Comparison of ENCODE assay signal across 15 cellular contexts in genomic region chr10:80182986-80183385, GRCh38. TPM values are rescaled to one million over a fixed set of nuclear protein-coding genes. Genes with fewer than 3 reads are reported as not detected.
"Had no signal": no experiment of that assay in that cellular context is flagged by ENCODE, and none has a peak within 500 bp of the region (broad histone marks: within the 10 kb centered on the region; RNA-seq: fewer than 3 reads in every experiment).

No MANE protein-coding gene starts in this region.

- FAIRE-seq: islet of Langerhans, pancreas had no signal

- H3K9me3 ChIP-seq: adrenal gland, esophagus squamous epithelium, pancreas, SK-N-SH, tibial artery, vagina had no signal

- H3K4me3 Mint-ChIP-seq: activated B cell treated with CpG ODN at 0.5 μM for 24 hours; activated CD4-positive, alpha-beta T cell treated with anti-CD3 and anti-CD28 coated beads, Interleukin-2, amount 10 ng/mL, durations not matched to agents 7 days and 5 days; activated naive CD4-positive, alpha-beta T cell treated with anti-CD3 and anti-CD28 coated beads, Interleukin-2, amount 10 ng/mL, durations not matched to agents 7 days and 5 days; neural progenitor cell had no signal

- ATAC-seq: pancreas had no signal

- H3K27me3 ChIP-seq: adrenal gland, esophagus squamous epithelium, neural progenitor cell, pancreas, tibial artery, vagina had no signal

- H3K27ac ChIP-seq: adrenal gland, esophagus squamous epithelium, neural progenitor cell, pancreas, vagina had no signal

- H3K4me3 ChIP-seq: adrenal gland, esophagus squamous epithelium, neural progenitor cell, pancreas, tibial artery, vagina had no signal

- H3K36me3 Mint-ChIP-seq: neural progenitor cell had no signal

- H3K9ac ChIP-seq: neural progenitor cell, SK-N-SH had no signal

- H2AFZ ChIP-seq: neural progenitor cell had no signal

- H3K4me1 ChIP-seq: neural progenitor cell had no signal

- H3K27ac Mint-ChIP-seq: activated B cell treated with CpG ODN at 0.5 μM for 24 hours; activated CD4-positive, alpha-beta T cell treated with anti-CD3 and anti-CD28 coated beads, Interleukin-2, amount 10 ng/mL, durations not matched to agents 7 days and 5 days; activated naive CD4-positive, alpha-beta T cell treated with anti-CD3 and anti-CD28 coated beads, Interleukin-2, amount 10 ng/mL, durations not matched to agents 7 days and 5 days; neural progenitor cell had no signal

- H3K36me3 ChIP-seq: adrenal gland, neural progenitor cell, pancreas, tibial artery had no signal

- DNase-seq: activated B cell treated with CpG ODN at 0.5 μM for 24 hours; activated CD4-positive, alpha-beta T cell treated with anti-CD3 and anti-CD28 coated beads, Interleukin-2, amount 10 ng/mL, durations not matched to agents 7 days and 5 days; activated naive CD4-positive, alpha-beta T cell treated with anti-CD3 and anti-CD28 coated beads, Interleukin-2, amount 10 ng/mL, durations not matched to agents 7 days and 5 days; adrenal gland; esophagus squamous epithelium; foreskin fibroblast; mesendoderm; pancreas; SK-N-SH; stimulated activated CD4-positive, alpha-beta T cell treated with anti-CD3 and anti-CD28 coated beads, Interleukin-15, amount 100 ng/mL, for 24 hours had no signal

- H3K27me3 Mint-ChIP-seq: activated B cell treated with CpG ODN at 0.5 μM for 24 hours; activated CD4-positive, alpha-beta T cell treated with anti-CD3 and anti-CD28 coated beads, Interleukin-2, amount 10 ng/mL, durations not matched to agents 7 days and 5 days; activated naive CD4-positive, alpha-beta T cell treated with anti-CD3 and anti-CD28 coated beads, Interleukin-2, amount 10 ng/mL, durations not matched to agents 7 days and 5 days had no signal

- H3K9me3 Mint-ChIP-seq: activated B cell treated with CpG ODN at 0.5 μM for 24 hours; activated CD4-positive, alpha-beta T cell treated with anti-CD3 and anti-CD28 coated beads, Interleukin-2, amount 10 ng/mL, durations not matched to agents 7 days and 5 days; activated naive CD4-positive, alpha-beta T cell treated with anti-CD3 and anti-CD28 coated beads, Interleukin-2, amount 10 ng/mL, durations not matched to agents 7 days and 5 days; neural progenitor cell had no signal

- H3K4me2 ChIP-seq: neural progenitor cell, SK-N-SH had no signal

RNA-seq across cellular contexts. Expression of gene PLAC9, which starts 50.5 kb away (rescaled TPM):
- total RNA-seq: activated B cell treated with CpG ODN at 0.5 μM for 24 hours; activated CD4-positive, alpha-beta T cell treated with anti-CD3 and anti-CD28 coated beads, Interleukin-2, amount 10 ng/mL, durations not matched to agents 7 days and 5 days; T-helper 1 cell treated with Interleukin-12 subunit alpha and Interleukin-12 subunit beta and Interleukin-4 antibody, amounts not matched to agents 30 ng/mL and 1 ng/mL, for 36 hours had no signal
